In genomic region chr15:43199945-43200488, GRCh38 we compare ENCODE assay signal across 15 cellular contexts. TPM values are rescaled to one million over a fixed set of nuclear protein-coding genes. Genes with fewer than 3 reads are reported as not detected.
DNase-seq lines count a peak whose midpoint lies in the region; ATAC-seq and TF ChIP-seq lines count a peak whose summit lies in the region.
"Had no signal": no experiment of that assay in that cellular context is flagged by ENCODE, and none has a peak within 500 bp of the region (broad histone marks: within the 10 kb centered on the region; RNA-seq: fewer than 3 reads in every experiment).

No MANE protein-coding gene starts in this region.

- H2AFZ ChIP-seq in Loucy (ENCODE audit: low read length), result no peak overlapping the region

- peaks cover 6% of the 10 kb centered on the region for H3K9me3 Mint-ChIP-seq in activated naive CD8-positive, alpha-beta T cell (ENCODE audit: low read depth)
- peaks cover 7% of the 10 kb centered on the region for H3K9me3 Mint-ChIP-seq in activated naive CD8-positive, alpha-beta T cell treated with anti-CD3 and anti-CD28 coated beads for 36 hours
- H3K9me3 Mint-ChIP-seq in activated naive CD8-positive, alpha-beta T cell treated with anti-CD3 and anti-CD28 coated beads, Interleukin-2, amount 50 U/mL, for 24 hours, result peaks cover 9% of the 10 kb centered on the region
- H3K9me3 Mint-ChIP-seq in stimulated activated naive CD8-positive, alpha-beta T cell treated with anti-CD3 and anti-CD28 coated beads, Interleukin-15, amount 100 ng/mL, for 72 hours, result peaks cover 7 to 9% of the 10 kb centered on the region in 2 donors

- H4K20me1 ChIP-seq in Loucy (ENCODE audit: insufficient read depth, low read length, poor library complexity, severe bottlenecking), result no peaks in the 10 kb centered on the region

- whole genome bisulfite sequencing in prostate gland, result 81% methylated on average over 3 of the region's 3 CpGs

- H3K79me2 ChIP-seq in Loucy (ENCODE audit: insufficient read depth, low read length), result no peaks in the 10 kb centered on the region

- H3K27me3 Mint-ChIP-seq in activated naive CD8-positive, alpha-beta T cell, result no peaks in the 10 kb centered on the region
- H3K27me3 Mint-ChIP-seq in activated naive CD8-positive, alpha-beta T cell treated with anti-CD3 and anti-CD28 coated beads for 36 hours, result no peaks in the 10 kb centered on the region
- no peaks in the 10 kb centered on the region for H3K27me3 Mint-ChIP-seq in activated naive CD8-positive, alpha-beta T cell treated with anti-CD3 and anti-CD28 coated beads, Interleukin-2, amount 50 U/mL, for 24 hours
- no peaks in the 10 kb centered on the region for H3K27me3 Mint-ChIP-seq in stimulated activated naive CD8-positive, alpha-beta T cell treated with anti-CD3 and anti-CD28 coated beads, Interleukin-15, amount 100 ng/mL, for 72 hours

- H3K27ac Mint-ChIP-seq in activated naive CD8-positive, alpha-beta T cell, result peak overlapping the region; percentile 2
- H3K27ac Mint-ChIP-seq in activated naive CD8-positive, alpha-beta T cell treated with anti-CD3 and anti-CD28 coated beads for 36 hours, result no peak overlapping the region
- no peak overlapping the region for H3K27ac Mint-ChIP-seq in activated naive CD8-positive, alpha-beta T cell treated with anti-CD3 and anti-CD28 coated beads, Interleukin-2, amount 50 U/mL, for 24 hours
- H3K27ac Mint-ChIP-seq in stimulated activated naive CD8-positive, alpha-beta T cell treated with anti-CD3 and anti-CD28 coated beads, Interleukin-15, amount 100 ng/mL, for 72 hours, result no peak overlapping the region
- H3K27ac Mint-ChIP-seq: H9 had no signal

- no peaks in the 10 kb centered on the region; the same call in 1 of the 2 replicates for H3F3A ChIP-seq in Loucy (ENCODE audit: low read depth)

- H3K4me2 ChIP-seq in Loucy (ENCODE audit: low read depth, low read length, poor library complexity, severe bottlenecking), result peak overlapping the region; percentile 38

- no peak for TF ChIP-seq POLR2A in prostate gland (IDR thresholded peaks at IDR 0.05)

- no peak overlapping the region for H3K4me3 ChIP-seq in Loucy (ENCODE audit: low read length, poor library complexity, severe bottlenecking)
- no peak overlapping the region for H3K4me3 ChIP-seq in prostate gland
- H3K4me3 ChIP-seq in left ventricle myocardium inferior, result no peak overlapping the region
- H3K4me3 ChIP-seq: GM12878 had no signal

- intact Hi-C loops in prostate gland (cut with DNase I), result loop anchor here (10.0 kb wide), 1 partner anchor 495 kb away; no protein-coding TSS in a partner anchor
- intact Hi-C loops in left ventricle myocardium inferior (cut with micrococcal nuclease), result no loop called here

- no peaks in the 10 kb centered on the region for H3K27me3 ChIP-seq in Loucy (ENCODE audit: insufficient read depth, low read length, poor library complexity, severe bottlenecking)
- no peaks in the 10 kb centered on the region for H3K27me3 ChIP-seq in prostate gland (replicated peaks; ENCODE audit: insufficient read depth)
- no peaks in the 10 kb centered on the region for H3K27me3 ChIP-seq in left ventricle myocardium inferior (ENCODE audit: low read depth)

- no peaks in the 10 kb centered on the region; the same call in 1 of the 2 replicates for H3K9me3 ChIP-seq in Loucy (ENCODE audit: insufficient read depth, low read depth, low read length)
- no peaks in the 10 kb centered on the region for H3K9me3 ChIP-seq in prostate gland
- peaks cover 5% of the 10 kb centered on the region for H3K9me3 ChIP-seq in left ventricle myocardium inferior (replicated peaks)

- ATAC-seq in activated naive CD8-positive, alpha-beta T cell treated with anti-CD3 and anti-CD28 coated beads, Interleukin-2, amount 50 U/mL, for 24 hours, result peak; percentile 61
- ATAC-seq in stimulated activated naive CD8-positive, alpha-beta T cell treated with anti-CD3 and anti-CD28 coated beads, Interleukin-15, amount 100 ng/mL, for 72 hours, result peak; percentile 87
- ATAC-seq: GM12878 had no signal

- peaks cover 18% of the 10 kb centered on the region for H3K4me1 ChIP-seq in Loucy (ENCODE audit: insufficient read depth, low read length, poor library complexity, severe bottlenecking)
- H3K4me1 ChIP-seq in prostate gland (replicated peaks), result no peaks in the 10 kb centered on the region
- peaks cover 27% of the 10 kb centered on the region for H3K4me1 ChIP-seq in left ventricle myocardium inferior

- DNase-seq in activated naive CD8-positive, alpha-beta T cell treated with anti-CD3 and anti-CD28 coated beads for 36 hours, result no peak
- no peak for DNase-seq in activated naive CD8-positive, alpha-beta T cell treated with anti-CD3 and anti-CD28 coated beads, Interleukin-2, amount 50 U/mL, for 24 hours
- DNase-seq in stimulated activated naive CD8-positive, alpha-beta T cell treated with anti-CD3 and anti-CD28 coated beads, Interleukin-15, amount 100 ng/mL, for 72 hours, result peak in 1 of 2 donors; percentile 24
- DNase-seq in prostate gland (ENCODE audit: low spot score) (no peak), GM19238 (ENCODE audit: insufficient read length, low spot score) (no peak), left ventricle myocardium inferior (no peak)
- DNase-seq: Calu3, DMS 273 treated with DMSO at 0.1 percent for 48 hours, GOT3, H9 had no signal

- H3K9me2 ChIP-seq in Loucy (replicated peaks; ENCODE audit: low read depth, low read length), result no peaks in the 10 kb centered on the region

- H3K4me1 Mint-ChIP-seq in activated naive CD8-positive, alpha-beta T cell (ENCODE audit: low read depth), result peaks cover 6% of the 10 kb centered on the region
- H3K4me1 Mint-ChIP-seq in activated naive CD8-positive, alpha-beta T cell treated with anti-CD3 and anti-CD28 coated beads for 36 hours, result peaks cover 7% of the 10 kb centered on the region
- H3K4me1 Mint-ChIP-seq in activated naive CD8-positive, alpha-beta T cell treated with anti-CD3 and anti-CD28 coated beads, Interleukin-2, amount 50 U/mL, for 24 hours, result peaks cover 13% of the 10 kb centered on the region
- H3K4me1 Mint-ChIP-seq in stimulated activated naive CD8-positive, alpha-beta T cell treated with anti-CD3 and anti-CD28 coated beads, Interleukin-15, amount 100 ng/mL, for 72 hours, result peaks cover 13% of the 10 kb centered on the region

- TF ChIP-seq CTCF in Loucy (conservative IDR thresholded peaks at IDR 0.05; ENCODE audit: low read length), result no peak
- no peak for TF ChIP-seq CTCF in prostate gland (IDR thresholded peaks at IDR 0.05)
- no peak for TF ChIP-seq CTCF in left ventricle myocardium inferior (IDR thresholded peaks at IDR 0.05; ENCODE audit: borderline replicate concordance)

- no peak overlapping the region for H3K9ac ChIP-seq in Loucy (ENCODE audit: low read depth, low read length, poor library complexity, severe bottlenecking)

- peaks cover 6% of the 10 kb centered on the region for H3K36me3 Mint-ChIP-seq in activated naive CD8-positive, alpha-beta T cell
- H3K36me3 Mint-ChIP-seq in activated naive CD8-positive, alpha-beta T cell treated with anti-CD3 and anti-CD28 coated beads for 36 hours, result peaks cover 19% of the 10 kb centered on the region
- H3K36me3 Mint-ChIP-seq in activated naive CD8-positive, alpha-beta T cell treated with anti-CD3 and anti-CD28 coated beads, Interleukin-2, amount 50 U/mL, for 24 hours (ENCODE audit: low read depth), result peaks cover 22% of the 10 kb centered on the region

- H3K36me3 ChIP-seq in Loucy (ENCODE audit: insufficient read depth, low read length) (peaks cover 6% of the 10 kb centered on the region; the same call in 1 of the 2 replicates), prostate gland (no peaks in the 10 kb centered on the region), left ventricle myocardium inferior (peaks cover 35% of the 10 kb centered on the region)

- no peak overlapping the region for H3K4me3 Mint-ChIP-seq in activated naive CD8-positive, alpha-beta T cell
- H3K4me3 Mint-ChIP-seq in activated naive CD8-positive, alpha-beta T cell treated with anti-CD3 and anti-CD28 coated beads for 36 hours, result no peak overlapping the region
- no peak overlapping the region for H3K4me3 Mint-ChIP-seq in activated naive CD8-positive, alpha-beta T cell treated with anti-CD3 and anti-CD28 coated beads, Interleukin-2, amount 50 U/mL, for 24 hours
- H3K4me3 Mint-ChIP-seq in stimulated activated naive CD8-positive, alpha-beta T cell treated with anti-CD3 and anti-CD28 coated beads, Interleukin-15, amount 100 ng/mL, for 72 hours, result no peak overlapping the region
- H3K4me3 Mint-ChIP-seq: H9 had no signal

- H3K27ac ChIP-seq in prostate gland (no peak overlapping the region), left ventricle myocardium inferior (replicated peaks) (no peak overlapping the region)

RNA-seq across cellular contexts. Expression of gene CCNDBP1, which starts 14.8 kb away (rescaled TPM):
- total RNA-seq in activated naive CD8-positive, alpha-beta T cell treated with anti-CD3 and anti-CD28 coated beads for 36 hours, result 10 to 100 TPM; 40.2 to 45.0 TPM
- total RNA-seq in prostate gland (10 to 100 TPM; 63.6 to 91.9 TPM), left ventricle myocardium inferior (54.4 TPM)

RNA-seq across cellular contexts. Expression of gene EPB42, which starts 20.8 kb away (rescaled TPM):
- total RNA-seq in activated naive CD8-positive, alpha-beta T cell treated with anti-CD3 and anti-CD28 coated beads for 36 hours, result not detected
- total RNA-seq in prostate gland (1 to 10 TPM in 1 of 2 donors, not detected in 1; 1.4 TPM), left ventricle myocardium inferior (not detected)
- total RNA-seq: A673, Calu3, G401, GM12878, H9 had no signal
